ENCODE assay signal across 8 cellular contexts in the genomic region with DNA sequence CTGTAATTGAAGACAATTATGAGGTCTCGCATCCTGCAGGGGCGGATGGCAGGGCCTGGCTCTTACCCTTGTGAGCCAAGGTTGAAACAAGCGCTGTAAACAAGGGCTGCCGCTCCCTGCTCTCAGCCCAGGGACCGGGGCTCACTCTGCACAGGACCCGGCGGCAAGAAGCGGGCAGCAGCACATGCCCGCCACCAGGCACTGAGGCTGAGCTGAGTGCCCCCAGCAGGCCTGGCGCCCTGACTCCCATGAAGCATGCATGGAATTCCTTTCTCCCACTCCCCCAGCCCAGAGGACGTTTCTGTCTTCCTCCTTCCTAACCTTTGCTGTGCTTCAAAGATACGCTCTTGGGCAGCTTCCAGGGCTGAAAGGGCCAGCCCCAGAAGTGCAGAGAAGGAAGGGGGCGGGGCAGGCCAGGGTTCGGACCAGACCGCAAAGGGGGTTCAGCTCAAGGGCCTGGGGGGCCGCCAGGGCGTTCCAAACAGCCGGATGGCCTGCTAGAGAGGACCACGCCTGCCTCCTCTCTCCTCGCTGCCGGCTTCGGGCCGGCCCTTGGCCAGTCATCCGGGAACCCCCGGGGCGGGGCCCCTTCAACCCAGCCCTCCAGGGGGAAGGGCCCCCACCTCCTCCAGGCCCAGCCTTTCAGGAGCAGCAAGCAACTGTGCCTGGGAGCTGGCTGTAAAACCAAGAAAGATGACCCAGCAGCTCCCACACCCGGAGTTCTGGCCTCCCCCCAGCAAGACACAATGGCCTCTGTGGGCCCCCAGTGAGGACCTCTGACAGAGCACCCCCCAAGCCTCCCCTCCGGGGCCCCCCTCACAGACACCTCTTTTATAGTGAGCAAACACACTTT.
DNase-seq lines count a peak whose midpoint lies in the region; ATAC-seq and TF ChIP-seq lines count a peak whose summit lies in the region.

No MANE protein-coding gene starts in this region.

- H3K27ac ChIP-seq in right lobe of liver = peak overlapping the region; percentile 69 to 84 (median 70)

- H3K4me3 Mint-ChIP-seq in stimulated activated naive CD8-positive, alpha-beta T cell treated with anti-CD3 and anti-CD28 coated beads, Interleukin-15, Interleukin-2, amounts not matched to agents 100 ng/mL and 50 ng/mL, for 24 hours = no peak overlapping the region

- H3K27ac Mint-ChIP-seq in stimulated activated naive CD8-positive, alpha-beta T cell treated with anti-CD3 and anti-CD28 coated beads, Interleukin-15, Interleukin-2, amounts not matched to agents 100 ng/mL and 50 ng/mL, for 24 hours = peak overlapping the region; percentile 58

- TF ChIP-seq POLR2A in right lobe of liver (IDR thresholded peaks at IDR 0.05) = no peak

- peaks cover 36% of the 10 kb centered on the region for H3K4me1 Mint-ChIP-seq in stimulated activated naive CD8-positive, alpha-beta T cell treated with anti-CD3 and anti-CD28 coated beads, Interleukin-15, Interleukin-2, amounts not matched to agents 100 ng/mL and 50 ng/mL, for 24 hours (ENCODE audit: low read depth)

- no peaks in the 10 kb centered on the region for H3K9me3 ChIP-seq in right lobe of liver

- H3K4me3 ChIP-seq in GM12865 (ENCODE audit: low read depth, low read length) = no peak overlapping the region
- no peak overlapping the region for H3K4me3 ChIP-seq in right lobe of liver

- H3K27me3 ChIP-seq in right lobe of liver = no peaks in the 10 kb centered on the region

- H3K27me3 Mint-ChIP-seq in stimulated activated naive CD8-positive, alpha-beta T cell treated with anti-CD3 and anti-CD28 coated beads, Interleukin-15, Interleukin-2, amounts not matched to agents 100 ng/mL and 50 ng/mL, for 24 hours = no peaks in the 10 kb centered on the region

- no peaks in the 10 kb centered on the region for H3K36me3 ChIP-seq in right lobe of liver

- ATAC-seq in right lobe of liver (peak; percentile 47 to 66 (median 58)), GM18858 (IDR thresholded peaks at IDR 0.05; ENCODE audit: unreplicated experiment) (no peak), GM21529 (IDR thresholded peaks at IDR 0.05; ENCODE audit: unreplicated experiment) (no peak)

- intact Hi-C loops in right lobe of liver (cut with DNase I) = no loop called here

- H3K4me1 ChIP-seq in right lobe of liver = peaks cover 0 to 65% (median 31%) of the 10 kb centered on the region in 4 donors

- WGBS in right lobe of liver (ENCODE audit: insufficient coverage, low coverage, low lambda C conversion rate, missing lambda C conversion rate) = 64% methylated on average over 3 of the region's 28 CpGs

- peak; percentile 25 for DNase-seq in GM12865 (ENCODE audit: low read depth)
- DNase-seq in ecto neural progenitor cell (ENCODE audit: low spot score) = peak; percentile 80
- peak; percentile 79 to 86 (median 85) for DNase-seq in right lobe of liver
- DNase-seq in activated CD4-positive, alpha-beta T cell treated with anti-CD3 and anti-CD28 coated beads, Interleukin-2, amount 50 U/mL, for 48 hours = no peak

- TF ChIP-seq CTCF in GM12865 (IDR thresholded peaks at IDR 0.05; ENCODE audit: insufficient read depth, low read depth, low read length, missing control alignments) (no peak), right lobe of liver (IDR thresholded peaks at IDR 0.05) (no peak)

- H3K9me3 Mint-ChIP-seq in stimulated activated naive CD8-positive, alpha-beta T cell treated with anti-CD3 and anti-CD28 coated beads, Interleukin-15, Interleukin-2, amounts not matched to agents 100 ng/mL and 50 ng/mL, for 24 hours = no peaks in the 10 kb centered on the region

- peaks cover 5% of the 10 kb centered on the region for H3K36me3 Mint-ChIP-seq in stimulated activated naive CD8-positive, alpha-beta T cell treated with anti-CD3 and anti-CD28 coated beads, Interleukin-15, Interleukin-2, amounts not matched to agents 100 ng/mL and 50 ng/mL, for 24 hours (ENCODE audit: low read depth)

TF ChIP-seq in PFSK-1, 5 proteins besides CTCF, POLR2A, EP300 and RAD21:
- TF ChIP-seq, protein P1, sequence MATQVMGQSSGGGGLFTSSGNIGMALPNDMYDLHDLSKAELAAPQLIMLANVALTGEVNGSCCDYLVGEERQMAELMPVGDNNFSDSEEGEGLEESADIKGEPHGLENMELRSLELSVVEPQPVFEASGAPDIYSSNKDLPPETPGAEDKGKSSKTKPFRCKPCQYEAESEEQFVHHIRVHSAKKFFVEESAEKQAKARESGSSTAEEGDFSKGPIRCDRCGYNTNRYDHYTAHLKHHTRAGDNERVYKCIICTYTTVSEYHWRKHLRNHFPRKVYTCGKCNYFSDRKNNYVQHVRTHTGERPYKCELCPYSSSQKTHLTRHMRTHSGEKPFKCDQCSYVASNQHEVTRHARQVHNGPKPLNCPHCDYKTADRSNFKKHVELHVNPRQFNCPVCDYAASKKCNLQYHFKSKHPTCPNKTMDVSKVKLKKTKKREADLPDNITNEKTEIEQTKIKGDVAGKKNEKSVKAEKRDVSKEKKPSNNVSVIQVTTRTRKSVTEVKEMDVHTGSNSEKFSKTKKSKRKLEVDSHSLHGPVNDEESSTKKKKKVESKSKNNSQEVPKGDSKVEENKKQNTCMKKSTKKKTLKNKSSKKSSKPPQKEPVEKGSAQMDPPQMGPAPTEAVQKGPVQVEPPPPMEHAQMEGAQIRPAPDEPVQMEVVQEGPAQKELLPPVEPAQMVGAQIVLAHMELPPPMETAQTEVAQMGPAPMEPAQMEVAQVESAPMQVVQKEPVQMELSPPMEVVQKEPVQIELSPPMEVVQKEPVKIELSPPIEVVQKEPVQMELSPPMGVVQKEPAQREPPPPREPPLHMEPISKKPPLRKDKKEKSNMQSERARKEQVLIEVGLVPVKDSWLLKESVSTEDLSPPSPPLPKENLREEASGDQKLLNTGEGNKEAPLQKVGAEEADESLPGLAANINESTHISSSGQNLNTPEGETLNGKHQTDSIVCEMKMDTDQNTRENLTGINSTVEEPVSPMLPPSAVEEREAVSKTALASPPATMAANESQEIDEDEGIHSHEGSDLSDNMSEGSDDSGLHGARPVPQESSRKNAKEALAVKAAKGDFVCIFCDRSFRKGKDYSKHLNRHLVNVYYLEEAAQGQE (IDR thresholded peaks at IDR 0.05; ENCODE audit: insufficient read depth in 1 of 2, low read depth in 2 of 2, low read length in 2 of 2) = no peak
- TF ChIP-seq FOXP2 (optimal IDR thresholded peaks at IDR 0.05; ENCODE audit: borderline replicate concordance, extremely low read depth, extremely low read length, insufficient read depth) = no peak
- peak; percentile 34; the same call in 1 of the 2 replicates for TF ChIP-seq POLR2AphosphoS5 (IDR thresholded peaks at IDR 0.05; ENCODE audit: low read depth, low read length)
- no peak for TF ChIP-seq TAF1 (IDR thresholded peaks at IDR 0.05; ENCODE audit: borderline replicate concordance, insufficient read depth, low read length)
- TF ChIP-seq SIN3A (IDR thresholded peaks at IDR 0.05; ENCODE audit: borderline replicate concordance, insufficient read depth, low read length) = peak; percentile 59; the same call in 1 of the 2 replicates

Comparison
In these comparisons a context has a peak if more than half of its experiments do, and no peak if none do; other contexts are left out.
1. DNase-seq: peak in GM12865 (single experiment), ecto neural progenitor cell (single experiment) and right lobe of liver (3 of 3); none in activated CD4-positive, alpha-beta T cell treated with anti-CD3 and anti-CD28 coated beads, Interleukin-2, amount 50 U/mL, for 48 hours (0 of 2).
2. ATAC-seq: peak in right lobe of liver (4 of 4); none in GM18858 (single experiment) and GM21529 (single experiment).